Comparison of ENCODE assay signal across 35 cellular contexts in the genomic region with DNA sequence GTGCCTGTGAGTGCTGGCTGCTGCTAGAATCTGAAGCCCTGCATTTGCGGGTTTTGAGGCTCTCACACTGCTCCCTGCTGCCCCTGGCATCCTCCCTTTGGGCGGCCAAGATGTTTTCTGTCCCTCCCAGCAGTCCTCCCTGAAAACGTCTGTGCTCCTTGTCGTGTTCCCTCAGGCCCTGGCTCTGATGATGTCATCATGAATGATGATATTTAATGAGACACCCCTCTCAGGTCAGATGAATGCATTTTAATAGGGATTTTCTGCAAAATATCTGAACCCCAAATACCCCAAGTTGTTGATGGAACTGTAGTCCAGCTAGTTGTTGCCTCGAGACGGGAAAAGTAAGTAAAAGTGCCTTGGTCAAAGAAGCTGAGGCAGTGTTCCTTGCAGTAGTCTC.
"Had no signal": no experiment of that assay in that cellular context is flagged by ENCODE, and none has a peak within 500 bp of the region (broad histone marks: within the 10 kb centered on the region; RNA-seq: fewer than 3 reads in every experiment).

No MANE protein-coding gene starts in this region.

- H3K4me3 ChIP-seq: adrenal gland, body of pancreas, breast epithelium, Peyer's patch, SJSA1 had no signal

- H3K4me1 Mint-ChIP-seq: activated B cell treated with CpG ODN at 0.5 μM for 24 hours had no signal

- H3K27ac ChIP-seq: adrenal gland, body of pancreas, breast epithelium, Peyer's patch, SJSA1, VCaP had no signal

- H3K4me1 ChIP-seq: adrenal gland, body of pancreas, breast epithelium, SJSA1 had no signal

- H3K4me3 Mint-ChIP-seq: activated B cell treated with CpG ODN at 0.5 μM for 24 hours; activated CD4-positive, alpha-beta memory T cell treated with anti-CD3 and anti-CD28 coated beads for 36 hours; activated naive CD4-positive, alpha-beta T cell treated with anti-CD3 and anti-CD28 coated beads for 36 hours; T-helper 1 cell treated with Interleukin-12 subunit alpha and Interleukin-12 subunit beta and Interleukin-4 antibody, amounts not matched to agents 30 μg/mL and 1 μg/mL, for 36 hours had no signal

- ATAC-seq: activated naive CD4-positive, alpha-beta T cell treated with anti-CD3 and anti-CD28 coated beads, Interleukin-2, amount 50 U/mL, for 72 hours; body of pancreas; PC-3 had no signal

- H3K9me3 ChIP-seq: adrenal gland, body of pancreas, breast epithelium, Peyer's patch, SJSA1, SK-N-SH had no signal

- H3K27me3 Mint-ChIP-seq: activated B cell treated with CpG ODN at 0.5 μM for 24 hours; activated CD4-positive, alpha-beta memory T cell treated with anti-CD3 and anti-CD28 coated beads for 36 hours had no signal

- H3K27ac Mint-ChIP-seq: activated B cell treated with CpG ODN at 0.5 μM for 24 hours; activated CD4-positive, alpha-beta memory T cell treated with anti-CD3 and anti-CD28 coated beads for 36 hours; activated naive CD4-positive, alpha-beta T cell treated with anti-CD3 and anti-CD28 coated beads for 36 hours; activated T-helper 2 cell treated with anti-CD3 and anti-CD28 coated beads, Interferon-gamma antibody, Interleukin-2, Interleukin-4, amounts not matched to agents 10 μg/mL and 5 μg/mL and 100 μg/mL, durations not matched to agents 14 hours and 24 hours and 36 hours; T-helper 1 cell treated with Interleukin-12 subunit alpha and Interleukin-12 subunit beta and Interleukin-4 antibody, amounts not matched to agents 30 μg/mL and 1 μg/mL, for 36 hours had no signal

- H3K9me3 Mint-ChIP-seq: activated B cell treated with CpG ODN at 0.5 μM for 24 hours; activated CD4-positive, alpha-beta memory T cell treated with anti-CD3 and anti-CD28 coated beads for 36 hours; activated naive CD4-positive, alpha-beta T cell treated with anti-CD3 and anti-CD28 coated beads, Interleukin-2, amount 50 U/mL, for 72 hours; activated T-helper 2 cell treated with anti-CD3 and anti-CD28 coated beads, Interferon-gamma antibody, Interleukin-2, Interleukin-4, amounts not matched to agents 10 μg/mL and 5 μg/mL and 100 μg/mL, durations not matched to agents 14 hours and 24 hours and 36 hours; T-helper 1 cell treated with Interleukin-12 subunit alpha and Interleukin-12 subunit beta and Interleukin-4 antibody, amounts not matched to agents 30 μg/mL and 1 μg/mL, for 36 hours had no signal

- DNase-seq: activated B cell treated with CpG ODN at 0.5 μM for 24 hours; activated CD4-positive, alpha-beta memory T cell treated with anti-CD3 and anti-CD28 coated beads for 36 hours; activated CD4-positive, alpha-beta T cell treated with anti-CD3 and anti-CD28 coated beads for 4 hours; activated CD4-positive, alpha-beta T cell treated with anti-CD3 and anti-CD28 coated beads, Interleukin-2, amount 50 U/mL, for 1 hour; activated CD4-positive, CD25-positive, alpha-beta regulatory T cell treated with anti-CD3 and anti-CD28 coated beads, Interleukin-2, amount 50 U/mL, for 72 hours; activated CD8-positive, alpha-beta memory T cell treated with anti-CD3 and anti-CD28 coated beads, Interleukin-2, amount 50 U/mL, for 4 hours; activated gamma-delta T cell treated with Interleukin-2 at 50 U/mL for 16 hours; activated naive CD4-positive, alpha-beta T cell treated with anti-CD3 and anti-CD28 coated beads for 36 hours; activated T-cell treated with anti-CD3 and anti-CD28 coated beads for 4 hours; activated T-cell treated with anti-CD3 and anti-CD28 coated beads, Interleukin-2, amount 50 U/mL, for 48 hours; body of pancreas; caudate nucleus; cerebellar nuclear complex; NCI-H1048; NCI-H1105 treated with DMSO at 0.1 percent for 48 hours; NCI-H1436; NCI-H1694; NCI-H1930; NCI-H2081 treated with DMSO at 0.1 percent for 48 hours; NCI-H510A; NCI-H526; NCI-H748 treated with DMSO at 0.1 percent for 48 hours; NK-92 treated with Interleukin-12 subunit alpha and Interleukin-12 subunit beta, amount 100 ng/mL, for 24 hours; PC-3; Peyer's patch; RPMI8226; SHP77 treated with DMSO at 0.1 percent for 48 hours; SK-N-SH had no signal

- H3K27me3 ChIP-seq: adrenal gland, body of pancreas, breast epithelium, Peyer's patch, SJSA1 had no signal
